In the genomic region with DNA sequence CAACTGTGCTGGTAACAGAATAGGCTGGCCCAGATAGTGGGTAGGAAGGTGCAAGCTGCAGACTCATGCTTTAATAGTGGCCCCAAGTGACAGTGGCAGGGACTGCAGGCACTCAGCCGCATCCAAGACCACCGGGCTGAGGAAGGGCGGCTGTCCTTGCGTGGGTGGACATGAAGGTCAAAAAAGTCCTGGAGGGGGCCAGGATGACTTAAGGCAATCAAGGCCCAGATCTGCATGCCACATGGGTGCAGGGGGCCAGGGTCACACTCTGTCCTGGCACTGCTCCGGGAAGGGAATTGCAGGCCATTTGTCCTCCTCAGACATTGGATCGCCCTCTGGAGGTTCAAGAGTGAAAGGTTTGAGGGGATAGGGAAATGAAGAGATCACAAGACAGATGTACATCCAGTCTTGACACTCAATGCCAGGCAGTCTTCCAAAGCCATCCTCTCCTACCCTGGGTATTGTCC, we compare ENCODE assay signal across 8 cellular contexts. TPM values are rescaled to one million over a fixed set of nuclear protein-coding genes. Genes with fewer than 3 reads are reported as not detected.
DNase-seq lines count a peak whose midpoint lies in the region; ATAC-seq, FAIRE-seq and TF ChIP-seq lines count a peak whose summit lies in the region.

No MANE protein-coding gene starts in this region.

- H3K4me1 ChIP-seq in RWPE2 (ENCODE audit: insufficient read depth, poor library complexity, severe bottlenecking), result peaks cover 3% of the 10 kb centered on the region
- H3K4me1 ChIP-seq in mucosa of stomach (ENCODE audit: control insufficient read depth, insufficient read depth, low read length), result peaks cover 10% of the 10 kb centered on the region

- H3K9me3 ChIP-seq in RWPE2 (ENCODE audit: severe bottlenecking) (no peaks in the 10 kb centered on the region), mucosa of stomach (ENCODE audit: control insufficient read depth, low read length) (no peaks in the 10 kb centered on the region)

- H3K36me3 Mint-ChIP-seq in effector memory CD8-positive, alpha-beta T cell (ENCODE audit: insufficient read depth), result peaks cover 18% of the 10 kb centered on the region

- H3K9me3 Mint-ChIP-seq in effector memory CD8-positive, alpha-beta T cell, result no peaks in the 10 kb centered on the region

- intact Hi-C loops in posterior vena cava (cut with DNase I), result no loop called here

- peak overlapping the region; percentile 46 for H3K9ac ChIP-seq in mucosa of stomach (ENCODE audit: low read length)

- no peaks in the 10 kb centered on the region for H3K27me3 ChIP-seq in RWPE2 (ENCODE audit: insufficient read depth, poor library complexity, severe bottlenecking)
- no peaks in the 10 kb centered on the region for H3K27me3 ChIP-seq in mucosa of stomach (ENCODE audit: control insufficient read depth, insufficient read depth, low read length)

- H3K4me3 Mint-ChIP-seq in effector memory CD8-positive, alpha-beta T cell, result peak overlapping the region in 1 of 2 donors; percentile 29

- H3K4me3 ChIP-seq in GM12864 (ENCODE audit: low read depth, low read length) (no peak overlapping the region), RWPE2 (ENCODE audit: severe bottlenecking) (no peak overlapping the region), mucosa of stomach (ENCODE audit: low read length) (no peak overlapping the region)

- peak; percentile 80 for ATAC-seq in GM21390 (IDR thresholded peaks at IDR 0.05; ENCODE audit: unreplicated experiment)
- ATAC-seq in HG03460 (IDR thresholded peaks at IDR 0.05; ENCODE audit: unreplicated experiment), result peak; percentile 81
- peak; percentile 58 for ATAC-seq in RWPE2 (ENCODE audit: low read depth)
- ATAC-seq in effector memory CD8-positive, alpha-beta T cell (replicated peaks), result peak; percentile 44

- no peaks in the 10 kb centered on the region for H3K27me3 Mint-ChIP-seq in effector memory CD8-positive, alpha-beta T cell

- DNase-seq in GM12864 (ENCODE audit: low read depth), result no peak
- DNase-seq in RWPE2 (ENCODE audit: low spot score), result no peak
- peak in 1 of 3 experiments; percentile 19 for DNase-seq in effector memory CD8-positive, alpha-beta T cell
- no peak for DNase-seq in RCC 7860 (ENCODE audit: low spot score)
- no peak for DNase-seq in posterior vena cava (ENCODE audit: low spot score)

- H3K27ac ChIP-seq in RWPE2 (ENCODE audit: poor library complexity, severe bottlenecking), result no peak overlapping the region

- TF ChIP-seq CTCF in GM12864 (IDR thresholded peaks at IDR 0.05; ENCODE audit: low read depth, low read length, missing control alignments) (peak; percentile 69), RWPE2 (IDR thresholded peaks at IDR 0.05; ENCODE audit: poor library complexity, severe bottlenecking) (peak; percentile 45)

- H3K36me3 ChIP-seq in RWPE2 (ENCODE audit: low read depth) (peaks cover 30% of the 10 kb centered on the region; the same call in 1 of the 2 replicates), mucosa of stomach (ENCODE audit: control insufficient read depth, insufficient read depth, low read length) (no peaks in the 10 kb centered on the region)

- peaks cover 10 to 13% of the 10 kb centered on the region in 2 donors for H3K4me1 Mint-ChIP-seq in effector memory CD8-positive, alpha-beta T cell (ENCODE audit: low read depth in 2 of 2)

- no peak for FAIRE-seq in RCC 7860 (lab: Jason Lieb, UNC)

- H3K27ac Mint-ChIP-seq in effector memory CD8-positive, alpha-beta T cell, result no peak overlapping the region

RNA-seq across cellular contexts. Expression of a gene that starts 10.4 kb away (rescaled TPM):
- total RNA-seq in posterior vena cava, result 10 to 100 TPM in 1 of 2 donors, 1 to 10 TPM in 1; 6.6 to 13.1 TPM

RNA-seq across cellular contexts. Expression of a gene that starts 30.4 kb away (rescaled TPM):
- 10 to 100 TPM in 1 of 2 donors, 1 to 10 TPM in 1; 6.7 to 10.3 TPM for total RNA-seq in posterior vena cava

RNA-seq across cellular contexts. Expression of a gene that starts 46.3 kb away (rescaled TPM):
- 100 to 1,000 TPM; 813 to 932 TPM for total RNA-seq in posterior vena cava

RNA-seq across cellular contexts. Expression of a gene that starts 54.2 kb away (rescaled TPM):
- 1 to 10 TPM; 1.9 to 3.0 TPM for total RNA-seq in posterior vena cava
